15 cellular contexts compared by ENCODE assay signal in the genomic region with DNA sequence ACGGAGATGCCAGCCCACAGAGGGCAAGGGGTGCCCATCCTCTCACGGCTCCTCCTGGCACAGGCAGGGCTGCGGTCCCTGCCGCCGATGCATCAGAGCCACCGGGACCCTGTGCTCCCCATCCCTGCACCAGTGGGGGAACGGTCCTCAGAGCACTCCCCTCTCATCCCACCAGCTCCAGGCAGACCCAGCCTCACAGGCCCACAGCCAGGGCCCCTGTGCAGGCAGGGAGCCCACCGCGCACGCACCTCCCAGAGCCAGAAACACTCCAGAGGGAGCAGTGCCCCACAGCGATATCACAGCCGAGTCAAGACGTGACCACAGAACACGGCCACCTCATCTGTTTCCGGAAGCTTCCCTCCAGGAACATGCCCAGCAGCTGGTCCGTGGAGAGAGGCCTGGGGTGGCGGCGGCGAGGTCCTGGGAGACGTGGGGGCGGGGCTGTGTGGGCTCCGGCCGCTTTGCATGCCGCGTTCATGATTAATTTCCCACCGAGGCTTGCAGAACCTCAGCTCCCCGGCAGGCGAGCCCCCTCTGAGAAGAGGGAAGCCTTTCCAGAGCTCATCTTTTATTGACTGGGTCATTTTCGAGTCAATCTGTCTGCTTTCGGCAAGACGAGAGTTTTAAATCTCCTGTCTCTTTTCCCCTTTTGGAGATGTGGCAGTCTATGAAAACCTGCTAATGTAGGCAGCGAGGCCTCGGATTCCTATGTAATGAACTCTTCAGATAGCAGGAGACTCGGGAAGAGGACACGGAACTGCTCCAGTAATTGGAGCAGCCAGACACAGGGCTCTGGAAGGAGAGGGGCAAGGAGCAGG.
DNase-seq lines count a peak whose midpoint lies in the region; ATAC-seq, FAIRE-seq and TF ChIP-seq lines count a peak whose summit lies in the region.
"Had no signal": no experiment of that assay in that cellular context is flagged by ENCODE, and none has a peak within 500 bp of the region (broad histone marks: within the 10 kb centered on the region; RNA-seq: fewer than 3 reads in every experiment).

No MANE protein-coding gene starts in this region.

- TF ChIP-seq CTCF in activated CD8-positive, alpha-beta T cell treated with anti-CD3 and anti-CD28 coated beads for 36 hours (IDR thresholded peaks at IDR 0.05) = no peak
- TF ChIP-seq CTCF in brain (conservative IDR thresholded peaks at IDR 0.05) = no peak
- no peak for TF ChIP-seq CTCF in sigmoid colon (IDR thresholded peaks at IDR 0.05)

- H3K4me3 ChIP-seq in aorta (ENCODE audit: low read length in 2 of 2) = no peak overlapping the region
- H3K4me3 ChIP-seq in sigmoid colon = peak overlapping the region in 1 of 4 donors; percentile 12

- no peaks in the 10 kb centered on the region for H3K27me3 Mint-ChIP-seq in activated CD8-positive, alpha-beta T cell treated with anti-CD3 and anti-CD28 coated beads, Interleukin-2, amount 10 ng/mL, durations not matched to agents 7 days and 5 days (ENCODE audit: low read depth)
- H3K27me3 Mint-ChIP-seq in activated CD8-positive, alpha-beta T cell treated with anti-CD3 and anti-CD28 coated beads for 36 hours = no peaks in the 10 kb centered on the region
- H3K27me3 Mint-ChIP-seq in brain = no peaks in the 10 kb centered on the region
- H3K27me3 Mint-ChIP-seq: activated CD4-positive, alpha-beta memory T cell treated with anti-CD3 and anti-CD28 coated beads, Interleukin-2, amount 10 ng/mL, durations not matched to agents 7 days and 5 days had no signal

- no peak for TF ChIP-seq POLR2A in sigmoid colon (IDR thresholded peaks at IDR 0.05)

- H3K27ac ChIP-seq in aorta (ENCODE audit: low read depth in 1 of 2, low read length in 2 of 2) (no peak overlapping the region), sigmoid colon (peak overlapping the region in 1 of 4 donors; percentile 18)
- H3K27ac ChIP-seq: 22Rv1 had no signal

- CTCF ChIA-PET in activated CD8-positive, alpha-beta T cell treated with anti-CD3 and anti-CD28 coated beads, Interleukin-2, amount 10 ng/mL, durations not matched to agents 7 days and 5 days (lab: Charles Lee) = no interaction called here
- CTCF ChIA-PET in activated CD8-positive, alpha-beta T cell treated with anti-CD3 and anti-CD28 coated beads for 36 hours (lab: Charles Lee) = no interaction called here

- H3K9me3 ChIP-seq in aorta (ENCODE audit: control insufficient read depth, low read length) (no peaks in the 10 kb centered on the region), sigmoid colon (no peaks in the 10 kb centered on the region)

- intact Hi-C loops in activated CD8-positive, alpha-beta T cell treated with anti-CD3 and anti-CD28 coated beads for 36 hours (cut with micrococcal nuclease) = no loop called here
- intact Hi-C loops in aorta (cut with DNase I) = no loop called here
- intact Hi-C loops in sigmoid colon (cut with DNase I) = no loop called here

- POLR2A ChIA-PET in activated CD8-positive, alpha-beta T cell treated with anti-CD3 and anti-CD28 coated beads, Interleukin-2, amount 10 ng/mL, durations not matched to agents 7 days and 5 days (lab: Charles Lee) = no interaction called here
- POLR2A ChIA-PET in activated CD8-positive, alpha-beta T cell treated with anti-CD3 and anti-CD28 coated beads for 36 hours (lab: Charles Lee) = no interaction called here

- H3K36me3 Mint-ChIP-seq in activated CD8-positive, alpha-beta T cell treated with anti-CD3 and anti-CD28 coated beads, Interleukin-2, amount 10 ng/mL, durations not matched to agents 7 days and 5 days (ENCODE audit: low read depth) = no peaks in the 10 kb centered on the region
- H3K36me3 Mint-ChIP-seq in activated CD8-positive, alpha-beta T cell treated with anti-CD3 and anti-CD28 coated beads for 36 hours (ENCODE audit: low read depth) = no peaks in the 10 kb centered on the region
- no peaks in the 10 kb centered on the region for H3K36me3 Mint-ChIP-seq in brain

- 27 to 28% methylated on average over 33 to 35 of the region's 35 CpGs for WGBS in aorta, 2 donors
- WGBS in sigmoid colon, 2 donors = 80 to 87% methylated on average over 35 of the region's 35 CpGs

- H3K36me3 ChIP-seq in aorta (ENCODE audit: control insufficient read depth in 1 of 2, insufficient read depth in 2 of 2, low read length in 1 of 2) (no peaks in the 10 kb centered on the region), sigmoid colon (no peaks in the 10 kb centered on the region)

- ATAC-seq in activated CD8-positive, alpha-beta T cell treated with anti-CD3 and anti-CD28 coated beads, Interleukin-2, amount 10 ng/mL, durations not matched to agents 7 days and 5 days = no peak
- ATAC-seq in activated CD8-positive, alpha-beta T cell treated with anti-CD3 and anti-CD28 coated beads for 36 hours = no peak
- ATAC-seq in aorta (ENCODE audit: low FRiP score) = no peak

- H3K4me1 Mint-ChIP-seq in activated CD8-positive, alpha-beta T cell treated with anti-CD3 and anti-CD28 coated beads, Interleukin-2, amount 10 ng/mL, durations not matched to agents 7 days and 5 days (ENCODE audit: low read depth) = peaks cover 2% of the 10 kb centered on the region
- H3K4me1 Mint-ChIP-seq in activated CD8-positive, alpha-beta T cell treated with anti-CD3 and anti-CD28 coated beads for 36 hours (ENCODE audit: low read depth) = peaks cover 9% of the 10 kb centered on the region
- H3K4me1 Mint-ChIP-seq in brain = peaks cover 31% of the 10 kb centered on the region

- DNase-seq in activated CD8-positive, alpha-beta T cell treated with anti-CD3 and anti-CD28 coated beads, Interleukin-2, amount 10 ng/mL, durations not matched to agents 7 days and 5 days = no peak
- DNase-seq in activated CD8-positive, alpha-beta T cell treated with anti-CD3 and anti-CD28 coated beads for 36 hours = no peak
- peak; percentile 93 for DNase-seq in left kidney (ENCODE audit: low read depth, low spot score)
- DNase-seq in aorta = peak; percentile 69 to 88
- DNase-seq in sigmoid colon = no peak
- DNase-seq in activated CD4-positive, alpha-beta T cell treated with anti-CD3 and anti-CD28 coated beads for 1 hour = no peak
- no peak for DNase-seq in GM19239 (ENCODE audit: insufficient read length, low spot score)
- DNase-seq: activated CD4-positive, alpha-beta memory T cell treated with anti-CD3 and anti-CD28 coated beads, Interleukin-2, amount 10 ng/mL, durations not matched to agents 7 days and 5 days; midbrain; NCI-H345; SHP77; stimulated activated CD4-positive, alpha-beta T cell treated with anti-CD3 and anti-CD28 coated beads, Interleukin-1b, Interleukin-23, amount 100 ng/mL, for 48 hours had no signal

- TF ChIP-seq EP300 in sigmoid colon (IDR thresholded peaks at IDR 0.05) = no peak

- H3K27me3 ChIP-seq in aorta (ENCODE audit: control insufficient read depth in 1 of 2, insufficient read depth in 2 of 2, low read length in 1 of 2) (no peaks in the 10 kb centered on the region), sigmoid colon (no peaks in the 10 kb centered on the region)

- peak overlapping the region; percentile 34 for H3K27ac Mint-ChIP-seq in activated CD8-positive, alpha-beta T cell treated with anti-CD3 and anti-CD28 coated beads, Interleukin-2, amount 10 ng/mL, durations not matched to agents 7 days and 5 days
- no peak overlapping the region for H3K27ac Mint-ChIP-seq in activated CD8-positive, alpha-beta T cell treated with anti-CD3 and anti-CD28 coated beads for 36 hours
- peak overlapping the region in 4 of 5 experiments; percentile 37 to 97 (median 82) for H3K27ac Mint-ChIP-seq in brain
- H3K27ac Mint-ChIP-seq: activated CD4-positive, alpha-beta memory T cell treated with anti-CD3 and anti-CD28 coated beads, Interleukin-2, amount 10 ng/mL, durations not matched to agents 7 days and 5 days had no signal

- H3K4me3 Mint-ChIP-seq in activated CD8-positive, alpha-beta T cell treated with anti-CD3 and anti-CD28 coated beads, Interleukin-2, amount 10 ng/mL, durations not matched to agents 7 days and 5 days = no peak overlapping the region
- H3K4me3 Mint-ChIP-seq in activated CD8-positive, alpha-beta T cell treated with anti-CD3 and anti-CD28 coated beads for 36 hours = no peak overlapping the region
- peak overlapping the region in 1 of 5 experiments; percentile 49 for H3K4me3 Mint-ChIP-seq in brain
- H3K4me3 Mint-ChIP-seq: activated CD4-positive, alpha-beta memory T cell treated with anti-CD3 and anti-CD28 coated beads, Interleukin-2, amount 10 ng/mL, durations not matched to agents 7 days and 5 days had no signal

- no peak for FAIRE-seq in GM19239 (lab: Jason Lieb, UNC)
- FAIRE-seq: frontal cortex had no signal

- no peaks in the 10 kb centered on the region for H3K9me3 Mint-ChIP-seq in activated CD8-positive, alpha-beta T cell treated with anti-CD3 and anti-CD28 coated beads, Interleukin-2, amount 10 ng/mL, durations not matched to agents 7 days and 5 days (ENCODE audit: insufficient read depth)
- no peaks in the 10 kb centered on the region for H3K9me3 Mint-ChIP-seq in activated CD8-positive, alpha-beta T cell treated with anti-CD3 and anti-CD28 coated beads for 36 hours
- no peaks in the 10 kb centered on the region for H3K9me3 Mint-ChIP-seq in brain
- H3K9me3 Mint-ChIP-seq: activated CD4-positive, alpha-beta memory T cell treated with anti-CD3 and anti-CD28 coated beads, Interleukin-2, amount 10 ng/mL, durations not matched to agents 7 days and 5 days had no signal

- H3K4me1 ChIP-seq in aorta (ENCODE audit: control insufficient read depth in 1 of 2, insufficient read depth in 2 of 2, low read length in 2 of 2) = no peaks in the 10 kb centered on the region
- H3K4me1 ChIP-seq in sigmoid colon = peaks cover 0 to 15% (median 13%) of the 10 kb centered on the region in 4 donors

Comparison
In these comparisons a context has a peak if more than half of its experiments do, and no peak if none do; other contexts are left out.
1. DNase-seq: peak in left kidney (single experiment) and aorta (2 of 2); none in activated CD8-positive, alpha-beta T cell treated with anti-CD3 and anti-CD28 coated beads, Interleukin-2, amount 10 ng/mL, durations not matched to agents 7 days and 5 days (single experiment), activated CD8-positive, alpha-beta T cell treated with anti-CD3 and anti-CD28 coated beads for 36 hours (single experiment), sigmoid colon (single experiment), activated CD4-positive, alpha-beta T cell treated with anti-CD3 and anti-CD28 coated beads for 1 hour (single experiment) and GM19239 (single experiment).